ENCODE assay signal across 31 cellular contexts in the genomic region with DNA sequence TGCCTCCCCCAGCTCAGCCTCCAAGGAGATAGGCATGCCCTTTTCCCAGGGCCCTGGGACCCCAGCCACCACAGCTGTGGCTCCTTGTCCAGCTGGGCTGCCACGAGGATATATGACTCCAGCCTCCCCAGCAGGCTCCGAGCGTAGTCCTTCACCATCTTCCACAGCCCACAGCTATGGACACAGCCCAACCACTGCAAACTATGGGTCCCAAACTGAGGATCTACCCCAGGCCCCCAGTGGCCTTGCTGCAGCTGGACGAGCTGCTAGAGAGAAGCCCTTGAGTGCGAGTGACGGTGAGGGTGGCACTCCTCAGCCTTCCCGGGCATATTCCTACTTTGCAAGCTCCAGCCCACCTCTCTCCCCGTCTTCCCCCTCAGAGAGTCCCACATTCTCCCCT.
"Had no signal": no experiment of that assay in that cellular context is flagged by ENCODE, and none has a peak within 500 bp of the region (broad histone marks: within the 10 kb centered on the region; RNA-seq: fewer than 3 reads in every experiment).

No MANE protein-coding gene starts in this region.

- H3K27ac ChIP-seq: colonic mucosa, epithelial cell of prostate, gastrocnemius medialis, hepatocyte, left lung, prostate gland, right atrium auricular region, suprapubic skin, transverse colon, upper lobe of right lung, uterus had no signal

- H3K4me3 ChIP-seq: colonic mucosa, gastrocnemius medialis, hepatocyte, left lung, prostate gland, right atrium auricular region, smooth muscle cell, suprapubic skin, transverse colon, upper lobe of right lung, uterus had no signal

- H3K36me3 ChIP-seq: colonic mucosa, gastrocnemius medialis, left lung, prostate gland, right atrium auricular region, suprapubic skin, transverse colon, upper lobe of right lung, uterus had no signal

- H3K36me3 Mint-ChIP-seq: immature natural killer cell; naive thymus-derived CD8-positive, alpha-beta T cell had no signal

- H3K4me3 Mint-ChIP-seq: dendritic cell treated with granulocyte-macrophage colony-stimulating factor and Interleukin-4, amounts not matched to agents 40 ng/mL and 50 ng/mL, for 4 days; endodermal cell; immature natural killer cell; naive thymus-derived CD8-positive, alpha-beta T cell; neural crest cell; stimulated activated naive CD8-positive, alpha-beta T cell treated with anti-CD3 and anti-CD28 coated beads, Interleukin-15, amount 100 ng/mL, for 72 hours had no signal

- H3K9me3 Mint-ChIP-seq: dendritic cell treated with granulocyte-macrophage colony-stimulating factor and Interleukin-4, amounts not matched to agents 40 ng/mL and 50 ng/mL, for 4 days; endodermal cell; immature natural killer cell; naive thymus-derived CD8-positive, alpha-beta T cell; neural crest cell; stimulated activated naive CD8-positive, alpha-beta T cell treated with anti-CD3 and anti-CD28 coated beads, Interleukin-15, amount 100 ng/mL, for 72 hours had no signal

- H3K4me1 ChIP-seq: colonic mucosa, left lung, prostate gland, right atrium auricular region, suprapubic skin, transverse colon, upper lobe of right lung, uterus had no signal

- H3K27ac Mint-ChIP-seq: dendritic cell treated with granulocyte-macrophage colony-stimulating factor and Interleukin-4, amounts not matched to agents 40 ng/mL and 50 ng/mL, for 4 days; endodermal cell; immature natural killer cell had no signal

- H3K9me3 ChIP-seq: colonic mucosa, gastrocnemius medialis, left lung, prostate gland, right atrium auricular region, suprapubic skin, transverse colon, upper lobe of right lung, uterus had no signal

- H3K27me3 ChIP-seq: colonic mucosa, gastrocnemius medialis, hepatocyte, left lung, right atrium auricular region, transverse colon, upper lobe of right lung, uterus had no signal

- H3K4me2 ChIP-seq: hepatocyte, smooth muscle cell had no signal

- H3K4me1 Mint-ChIP-seq: endodermal cell; immature natural killer cell; naive thymus-derived CD8-positive, alpha-beta T cell had no signal

- ATAC-seq: esophagus mucosa; gastrocnemius medialis; left lung; naive thymus-derived CD8-positive, alpha-beta T cell; sciatic nerve; stimulated activated naive CD8-positive, alpha-beta T cell treated with anti-CD3 and anti-CD28 coated beads, Interleukin-15, amount 100 ng/mL, for 72 hours; upper lobe of right lung had no signal

- H3K79me2 ChIP-seq: hepatocyte had no signal

- DNase-seq: colonic mucosa; effector CD8-positive, alpha-beta T cell; endodermal cell; foreskin fibroblast; gastrocnemius medialis; head of caudate nucleus; immature natural killer cell; islet precursor cell; mesendoderm; midbrain; naive thymus-derived CD8-positive, alpha-beta T cell; stimulated activated CD4-positive, alpha-beta T cell treated with anti-CD3 and anti-CD28 coated beads, Interleukin-12 subunit alpha, Interleukin-12 subunit beta, amount 100 ng/mL, for 4 hours; stimulated activated CD4-positive, alpha-beta T cell treated with anti-CD3 and anti-CD28 coated beads, Interleukin-1b, Interleukin-23, amount 100 ng/mL, for 48 hours; stimulated activated CD4-positive, alpha-beta T cell treated with anti-CD3 and anti-CD28 coated beads, Interleukin-4, amount 100 ng/mL, for 1 hour; stimulated activated CD8-positive, alpha-beta memory T cell treated with anti-CD3 and anti-CD28 coated beads, Interleukin-4, amount 100 ng/mL, for 48 hours; stimulated activated naive CD4-positive, alpha-beta T cell; stimulated activated naive CD8-positive, alpha-beta T cell treated with anti-CD3 and anti-CD28 coated beads, Interleukin-15, amount 100 ng/mL, for 72 hours; transverse colon; upper lobe of right lung; uterus had no signal

- H2AFZ ChIP-seq: hepatocyte had no signal
